In genomic region chr14:89900822-89901221, GRCh38 we compare ENCODE assay signal across 4 cellular contexts.
TF ChIP-seq lines count a peak whose summit lies in the region.

No MANE protein-coding gene starts in this region.

TF ChIP-seq in SK-N-SH, 30 proteins besides CTCF, POLR2A, EP300 and RAD21 (continued from another document and continues in another):
- TF ChIP-seq SIN3A (IDR thresholded peaks at IDR 0.05; ENCODE audit: borderline replicate concordance, low read depth, low read length) (no peak), GATA2 (CRISPR knock-in tag; IDR thresholded peaks at IDR 0.05) (no peak), NRF1 (IDR thresholded peaks at IDR 0.05; ENCODE audit: low read depth, low read length) (no peak), TAF1 (IDR thresholded peaks at IDR 0.05; ENCODE audit: borderline replicate concordance, low read depth, low read length) (no peak), USF2 (IDR thresholded peaks at IDR 0.05; ENCODE audit: borderline replicate concordance, low read depth, low read length) (no peak), MEF2A (IDR thresholded peaks at IDR 0.05; ENCODE audit: borderline replicate concordance, low read depth) (no peak), SMC3 (IDR thresholded peaks at IDR 0.05; ENCODE audit: low read depth, low read length) (no peak), MAX (IDR thresholded peaks at IDR 0.05; ENCODE audit: low read depth) (no peak), ZBTB33 (IDR thresholded peaks at IDR 0.05; ENCODE audit: borderline replicate concordance, low read depth) (no peak)
- TF ChIP-seq, protein P1, sequence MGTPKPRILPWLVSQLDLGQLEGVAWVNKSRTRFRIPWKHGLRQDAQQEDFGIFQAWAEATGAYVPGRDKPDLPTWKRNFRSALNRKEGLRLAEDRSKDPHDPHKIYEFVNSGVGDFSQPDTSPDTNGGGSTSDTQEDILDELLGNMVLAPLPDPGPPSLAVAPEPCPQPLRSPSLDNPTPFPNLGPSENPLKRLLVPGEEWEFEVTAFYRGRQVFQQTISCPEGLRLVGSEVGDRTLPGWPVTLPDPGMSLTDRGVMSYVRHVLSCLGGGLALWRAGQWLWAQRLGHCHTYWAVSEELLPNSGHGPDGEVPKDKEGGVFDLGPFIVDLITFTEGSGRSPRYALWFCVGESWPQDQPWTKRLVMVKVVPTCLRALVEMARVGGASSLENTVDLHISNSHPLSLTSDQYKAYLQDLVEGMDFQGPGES (IDR thresholded peaks at IDR 0.05; ENCODE audit: low read depth, low read length) = no peak

TF ChIP-seq in SK-N-SH treated with all-trans-retinoic acid at 6 μM for 48 hours, 23 proteins besides CTCF, POLR2A, EP300 and RAD21 (continued from another document and continues in another):
- TF ChIP-seq, protein P2, sequence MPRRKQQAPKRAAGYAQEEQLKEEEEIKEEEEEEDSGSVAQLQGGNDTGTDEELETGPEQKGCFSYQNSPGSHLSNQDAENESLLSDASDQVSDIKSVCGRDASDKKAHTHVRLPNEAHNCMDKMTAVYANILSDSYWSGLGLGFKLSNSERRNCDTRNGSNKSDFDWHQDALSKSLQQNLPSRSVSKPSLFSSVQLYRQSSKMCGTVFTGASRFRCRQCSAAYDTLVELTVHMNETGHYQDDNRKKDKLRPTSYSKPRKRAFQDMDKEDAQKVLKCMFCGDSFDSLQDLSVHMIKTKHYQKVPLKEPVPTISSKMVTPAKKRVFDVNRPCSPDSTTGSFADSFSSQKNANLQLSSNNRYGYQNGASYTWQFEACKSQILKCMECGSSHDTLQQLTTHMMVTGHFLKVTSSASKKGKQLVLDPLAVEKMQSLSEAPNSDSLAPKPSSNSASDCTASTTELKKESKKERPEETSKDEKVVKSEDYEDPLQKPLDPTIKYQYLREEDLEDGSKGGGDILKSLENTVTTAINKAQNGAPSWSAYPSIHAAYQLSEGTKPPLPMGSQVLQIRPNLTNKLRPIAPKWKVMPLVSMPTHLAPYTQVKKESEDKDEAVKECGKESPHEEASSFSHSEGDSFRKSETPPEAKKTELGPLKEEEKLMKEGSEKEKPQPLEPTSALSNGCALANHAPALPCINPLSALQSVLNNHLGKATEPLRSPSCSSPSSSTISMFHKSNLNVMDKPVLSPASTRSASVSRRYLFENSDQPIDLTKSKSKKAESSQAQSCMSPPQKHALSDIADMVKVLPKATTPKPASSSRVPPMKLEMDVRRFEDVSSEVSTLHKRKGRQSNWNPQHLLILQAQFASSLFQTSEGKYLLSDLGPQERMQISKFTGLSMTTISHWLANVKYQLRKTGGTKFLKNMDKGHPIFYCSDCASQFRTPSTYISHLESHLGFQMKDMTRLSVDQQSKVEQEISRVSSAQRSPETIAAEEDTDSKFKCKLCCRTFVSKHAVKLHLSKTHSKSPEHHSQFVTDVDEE (CRISPR knock-in tag; IDR thresholded peaks at IDR 0.05) = no peak
- TF ChIP-seq ISL1 (CRISPR knock-in tag; IDR thresholded peaks at IDR 0.05) (no peak), GLIS3 (CRISPR knock-in tag; IDR thresholded peaks at IDR 0.05) (no peak), ZC3H10 (CRISPR knock-in tag; IDR thresholded peaks at IDR 0.05) (no peak), ESRRG (CRISPR knock-in tag; IDR thresholded peaks at IDR 0.05) (no peak)
- TF ChIP-seq, protein P3, sequence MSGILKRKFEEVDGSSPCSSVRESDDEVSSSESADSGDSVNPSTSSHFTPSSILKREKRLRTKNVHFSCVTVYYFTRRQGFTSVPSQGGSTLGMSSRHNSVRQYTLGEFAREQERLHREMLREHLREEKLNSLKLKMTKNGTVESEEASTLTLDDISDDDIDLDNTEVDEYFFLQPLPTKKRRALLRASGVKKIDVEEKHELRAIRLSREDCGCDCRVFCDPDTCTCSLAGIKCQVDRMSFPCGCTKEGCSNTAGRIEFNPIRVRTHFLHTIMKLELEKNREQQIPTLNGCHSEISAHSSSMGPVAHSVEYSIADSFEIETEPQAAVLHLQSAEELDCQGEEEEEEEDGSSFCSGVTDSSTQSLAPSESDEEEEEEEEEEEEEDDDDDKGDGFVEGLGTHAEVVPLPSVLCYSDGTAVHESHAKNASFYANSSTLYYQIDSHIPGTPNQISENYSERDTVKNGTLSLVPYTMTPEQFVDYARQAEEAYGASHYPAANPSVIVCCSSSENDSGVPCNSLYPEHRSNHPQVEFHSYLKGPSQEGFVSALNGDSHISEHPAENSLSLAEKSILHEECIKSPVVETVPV (CRISPR knock-in tag; IDR thresholded peaks at IDR 0.05) = no peak
- TF ChIP-seq, protein P4, sequence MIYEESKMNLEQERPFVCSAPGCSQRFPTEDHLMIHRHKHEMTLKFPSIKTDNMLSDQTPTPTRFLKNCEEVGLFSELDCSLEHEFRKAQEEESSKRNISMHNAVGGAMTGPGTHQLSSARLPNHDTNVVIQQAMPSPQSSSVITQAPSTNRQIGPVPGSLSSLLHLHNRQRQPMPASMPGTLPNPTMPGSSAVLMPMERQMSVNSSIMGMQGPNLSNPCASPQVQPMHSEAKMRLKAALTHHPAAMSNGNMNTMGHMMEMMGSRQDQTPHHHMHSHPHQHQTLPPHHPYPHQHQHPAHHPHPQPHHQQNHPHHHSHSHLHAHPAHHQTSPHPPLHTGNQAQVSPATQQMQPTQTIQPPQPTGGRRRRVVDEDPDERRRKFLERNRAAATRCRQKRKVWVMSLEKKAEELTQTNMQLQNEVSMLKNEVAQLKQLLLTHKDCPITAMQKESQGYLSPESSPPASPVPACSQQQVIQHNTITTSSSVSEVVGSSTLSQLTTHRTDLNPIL (CRISPR knock-in tag; IDR thresholded peaks at IDR 0.05; ENCODE audit: low read depth) = no peak

TF ChIP-seq in endothelial cell of umbilical vein, 7 proteins besides CTCF, POLR2A, EP300 and RAD21 (continued from another document):
- no peak for TF ChIP-seq MAX (IDR thresholded peaks at IDR 0.05; ENCODE audit: insufficient read depth, insufficient read length)
- TF ChIP-seq FOS (IDR thresholded peaks at IDR 0.05; ENCODE audit: borderline replicate concordance, insufficient read depth, low read length) = no peak
- TF ChIP-seq GATA2 (IDR thresholded peaks at IDR 0.05; ENCODE audit: insufficient read depth, insufficient read length, low read depth, low read length) = no peak
- no peak for TF ChIP-seq JUN (IDR thresholded peaks at IDR 0.05; ENCODE audit: borderline replicate concordance, insufficient read depth, insufficient read length, low read depth)
- no peak for TF ChIP-seq EZH2 (IDR thresholded peaks at IDR 0.05; ENCODE audit: borderline replicate concordance, low read depth, low read length, severe bottlenecking)
- TF ChIP-seq POLR2AphosphoS5 (IDR thresholded peaks at IDR 0.05; ENCODE audit: insufficient read depth, low read depth, low read length) = no peak

TF ChIP-seq in GM12891, 5 proteins besides CTCF, POLR2A, EP300 and RAD21 (continued from another document):
- no peak for TF ChIP-seq TAF1 (IDR thresholded peaks at IDR 0.05; ENCODE audit: low read depth, low read length)
- TF ChIP-seq POLR2AphosphoS5 (IDR thresholded peaks at IDR 0.05; ENCODE audit: low read depth, low read length) = no peak
- TF ChIP-seq POU2F2 (IDR thresholded peaks at IDR 0.05; ENCODE audit: low read depth, low read length) = no peak
- TF ChIP-seq PAX5 (IDR thresholded peaks at IDR 0.05; ENCODE audit: insufficient read depth, low read length, severe bottlenecking) = no peak
